In the genomic region with DNA sequence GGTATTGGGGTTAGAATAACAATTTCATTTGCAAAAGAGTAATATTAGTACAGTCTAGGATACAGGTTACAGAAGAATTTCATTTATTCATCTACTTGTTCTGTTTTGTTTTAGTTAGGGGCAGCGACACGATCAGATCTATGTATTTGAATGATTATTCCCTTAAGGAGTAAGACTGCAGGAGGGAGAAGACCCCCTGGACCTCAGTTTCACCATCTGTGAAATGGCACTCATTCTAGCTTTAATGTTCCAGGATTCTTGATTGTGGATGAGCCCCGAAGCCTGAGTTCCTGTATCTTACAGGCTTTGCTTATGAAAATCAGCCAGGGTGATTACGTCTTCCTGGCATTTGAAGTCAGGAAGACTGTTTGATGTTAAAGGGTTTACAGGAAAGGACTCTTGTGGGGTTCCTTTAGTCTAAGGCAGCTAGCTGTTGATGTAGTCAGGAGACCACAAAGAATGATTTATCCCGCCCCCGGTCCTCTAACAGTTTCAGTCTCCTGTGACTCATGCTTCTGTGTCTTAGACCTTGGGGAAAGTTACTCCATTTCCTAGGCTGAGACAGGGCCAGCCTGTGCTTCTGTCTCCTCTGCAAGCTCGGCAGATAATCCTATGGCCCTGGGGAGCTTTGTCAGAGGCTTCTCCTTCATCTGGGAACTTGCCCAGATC, we compare ENCODE assay signal across 8 cellular contexts. TPM values are rescaled to one million over a fixed set of nuclear protein-coding genes. Genes with fewer than 3 reads are reported as not detected.
DNase-seq lines count a peak whose midpoint lies in the region; ATAC-seq, FAIRE-seq and TF ChIP-seq lines count a peak whose summit lies in the region.

No MANE protein-coding gene starts in this region.

- TF ChIP-seq CTCF in PC-3 (conservative IDR thresholded peaks at IDR 0.05; ENCODE audit: low read depth, low read length) (no peak), gastroesophageal sphincter (IDR thresholded peaks at IDR 0.05) (no peak)

- H3K4me3 ChIP-seq in PC-3 (ENCODE audit: low read length) (peak overlapping the region; percentile 21), gastroesophageal sphincter (no peak overlapping the region), small intestine (ENCODE audit: low read depth in 1 of 2, low read length in 2 of 2) (no peak overlapping the region)

- FAIRE-seq in small intestine (lab: Jason Lieb, UNC) = no peak

- peaks cover 10% of the 10 kb centered on the region for H3F3A ChIP-seq in PC-3 (ENCODE audit: low read length, unreplicated experiment)

- peaks cover 28% of the 10 kb centered on the region for H3K79me2 ChIP-seq in PC-3 (ENCODE audit: low read length)

- CTCF ChIA-PET in PC-3 (lab: Charles Lee) = interaction anchor here (0.6 kb wide), 1 partner anchor 964 kb away, joined by 11 read pairs; no protein-coding TSS in a partner anchor

- H3K4me3 Mint-ChIP-seq in activated T-helper 1 cell treated with anti-CD3 and anti-CD28 coated beads, Interleukin-12 subunit alpha, Interleukin-12 subunit beta, Interleukin-2, Interleukin-4 antibody, amounts not matched to agents 30 ng/mL and 10 ng/mL and 1 ng/mL, durations not matched to agents 14 hours and 24 hours and 36 hours = peak overlapping the region; percentile 78

- BruUV-seq in PC-3 (replicated peaks; lab: Mats Ljungman, UMichigan) = no TSS peak

- peaks cover 59% of the 10 kb centered on the region for H3K4me1 Mint-ChIP-seq in activated T-helper 1 cell treated with anti-CD3 and anti-CD28 coated beads, Interleukin-12 subunit alpha, Interleukin-12 subunit beta, Interleukin-2, Interleukin-4 antibody, amounts not matched to agents 30 ng/mL and 10 ng/mL and 1 ng/mL, durations not matched to agents 14 hours and 24 hours and 36 hours (ENCODE audit: low read depth)

- peaks cover 23% of the 10 kb centered on the region for H3K4me1 ChIP-seq in PC-3 (ENCODE audit: insufficient read depth, low read length)
- peaks cover 0 to 56% (median 0%) of the 10 kb centered on the region in 3 donors for H3K4me1 ChIP-seq in gastroesophageal sphincter
- peaks cover 10 to 15% of the 10 kb centered on the region in 2 donors for H3K4me1 ChIP-seq in small intestine (ENCODE audit: control insufficient read depth in 2 of 2, insufficient read depth in 1 of 2, low read depth in 1 of 2, low read length in 1 of 2)

- H3K9me3 ChIP-seq in PC-3 (ENCODE audit: low read length) (no peaks in the 10 kb centered on the region), gastroesophageal sphincter (no peaks in the 10 kb centered on the region), small intestine (ENCODE audit: control insufficient read depth, low read depth) (no peaks in the 10 kb centered on the region)

- no peak for TF ChIP-seq EP300 in gastroesophageal sphincter (IDR thresholded peaks at IDR 0.05)

- no peaks in the 10 kb centered on the region for H3K36me3 ChIP-seq in PC-3 (ENCODE audit: low read depth, low read length)
- H3K36me3 ChIP-seq in gastroesophageal sphincter = peaks cover 0 to 1% of the 10 kb centered on the region in 2 donors
- no peaks in the 10 kb centered on the region for H3K36me3 ChIP-seq in small intestine (ENCODE audit: control insufficient read depth in 2 of 2, insufficient read depth in 2 of 2, low read length in 2 of 2)

- peak overlapping the region; percentile 29 for H3K9ac ChIP-seq in PC-3 (ENCODE audit: low read length)

- peak overlapping the region; percentile 66 for H2AFZ ChIP-seq in PC-3 (ENCODE audit: low read length)

- 70 to 74% methylated on average over 4 to 5 of the region's 7 CpGs for WGBS in gastroesophageal sphincter (ENCODE audit: low coverage in 1 of 2), 2 donors
- 29 to 58% (median 49%) methylated on average over 7 of the region's 7 CpGs for WGBS in small intestine, 3 donors

- peak; percentile 90 for DNase-seq in PC-3
- DNase-seq in activated T-helper 1 cell treated with anti-CD3 and anti-CD28 coated beads, Interleukin-12 subunit alpha, Interleukin-12 subunit beta, Interleukin-2, Interleukin-4 antibody, amounts not matched to agents 30 ng/mL and 10 ng/mL and 1 ng/mL, durations not matched to agents 14 hours and 24 hours and 36 hours (ENCODE audit: low spot score) = peak; percentile 63
- DNase-seq in small intestine = peak; percentile 50
- no peak for DNase-seq in NCI-H2196 treated with DMSO at 0.1 percent for 48 hours (lab: John Stamatoyannopoulos, UW; ENCODE audit: unreplicated experiment)
- DNase-seq in NCI-H748 (lab: John Stamatoyannopoulos, UW; ENCODE audit: unreplicated experiment) = no peak

- H3K27ac Mint-ChIP-seq in activated T-helper 1 cell treated with anti-CD3 and anti-CD28 coated beads, Interleukin-12 subunit alpha, Interleukin-12 subunit beta, Interleukin-2, Interleukin-4 antibody, amounts not matched to agents 30 ng/mL and 10 ng/mL and 1 ng/mL, durations not matched to agents 14 hours and 24 hours and 36 hours = peak overlapping the region; percentile 87

- no peak for TF ChIP-seq POLR2A in gastroesophageal sphincter (IDR thresholded peaks at IDR 0.05)

- peaks cover 10% of the 10 kb centered on the region for H3K36me3 Mint-ChIP-seq in activated T-helper 1 cell treated with anti-CD3 and anti-CD28 coated beads, Interleukin-12 subunit alpha, Interleukin-12 subunit beta, Interleukin-2, Interleukin-4 antibody, amounts not matched to agents 30 ng/mL and 10 ng/mL and 1 ng/mL, durations not matched to agents 14 hours and 24 hours and 36 hours (ENCODE audit: low read depth)

- H3K9me3 Mint-ChIP-seq in activated T-helper 1 cell treated with anti-CD3 and anti-CD28 coated beads, Interleukin-12 subunit alpha, Interleukin-12 subunit beta, Interleukin-2, Interleukin-4 antibody, amounts not matched to agents 30 ng/mL and 10 ng/mL and 1 ng/mL, durations not matched to agents 14 hours and 24 hours and 36 hours = peaks cover 5% of the 10 kb centered on the region

- H3K27me3 ChIP-seq in PC-3 (ENCODE audit: low read length) = no peaks in the 10 kb centered on the region
- H3K27me3 ChIP-seq in gastroesophageal sphincter = no peaks in the 10 kb centered on the region
- H3K27me3 ChIP-seq in small intestine (ENCODE audit: control insufficient read depth in 2 of 2, insufficient read depth in 2 of 2, low read length in 2 of 2) = no peaks in the 10 kb centered on the region

- H4K20me1 ChIP-seq in PC-3 (ENCODE audit: low read length) = no peaks in the 10 kb centered on the region

- no peaks in the 10 kb centered on the region for H3K27me3 Mint-ChIP-seq in activated T-helper 1 cell treated with anti-CD3 and anti-CD28 coated beads, Interleukin-12 subunit alpha, Interleukin-12 subunit beta, Interleukin-2, Interleukin-4 antibody, amounts not matched to agents 30 ng/mL and 10 ng/mL and 1 ng/mL, durations not matched to agents 14 hours and 24 hours and 36 hours (ENCODE audit: insufficient read depth)

- peak overlapping the region; percentile 72 for H3K4me2 ChIP-seq in PC-3 (ENCODE audit: low read length)

- H3K9me2 ChIP-seq in PC-3 (replicated peaks; ENCODE audit: low read length) = no peaks in the 10 kb centered on the region

- peak; percentile 97 for ATAC-seq in GM18517 (IDR thresholded peaks at IDR 0.05; ENCODE audit: unreplicated experiment)
- peak; percentile 97 for ATAC-seq in HG02884 (IDR thresholded peaks at IDR 0.05; ENCODE audit: unreplicated experiment)
- peak; percentile 99 for ATAC-seq in PC-3
- ATAC-seq in gastroesophageal sphincter = peak; percentile 66

- POLR2A ChIA-PET in PC-3 (lab: Charles Lee; ENCODE audit: unreplicated experiment) = interaction anchor here (0.6 kb wide), 1 partner anchor 12 kb away, joined by 5 read pairs; no protein-coding TSS in a partner anchor

- intact Hi-C loops in PC-3 (cut with micrococcal nuclease) = no loop called here
- intact Hi-C loops in activated T-helper 1 cell treated with anti-CD3 and anti-CD28 coated beads, Interleukin-12 subunit alpha, Interleukin-12 subunit beta, Interleukin-2, Interleukin-4 antibody, amounts not matched to agents 30 ng/mL and 10 ng/mL and 1 ng/mL, durations not matched to agents 14 hours and 24 hours and 36 hours (cut with micrococcal nuclease) = loop anchor here (1.0 to 5.0 kb wide), 8 partner anchors 11 to 422 kb away; a partner anchor contains a TSS

- H3K27ac ChIP-seq in PC-3 (ENCODE audit: low read length) = peak overlapping the region; percentile 81
- peak overlapping the region in 2 of 4 donors; percentile 5 to 12 for H3K27ac ChIP-seq in gastroesophageal sphincter
- H3K27ac ChIP-seq in small intestine (ENCODE audit: low read depth in 1 of 2, low read length in 1 of 2) = peak overlapping the region in 1 of 2 donors; percentile 82

RNA-seq across cellular contexts. Expression of a gene that starts 11.5 kb away (rescaled TPM):
- 11.3 and 15.6 TPM in 2 replicates for total RNA-seq in PC-3 (2014; rRNA removed)
- 12.8 and 13.4 TPM in 2 replicates for total RNA-seq in activated T-helper 1 cell treated with anti-CD3 and anti-CD28 coated beads, Interleukin-12 subunit alpha, Interleukin-12 subunit beta, Interleukin-2, Interleukin-4 antibody, amounts not matched to agents 30 ng/mL and 10 ng/mL and 1 ng/mL, durations not matched to agents 14 hours and 24 hours and 36 hours
- total RNA-seq in gastroesophageal sphincter = 10 to 100 TPM; 35.9 to 58.3 (median 47.9) TPM
- polyA plus RNA-seq in small intestine = 10 to 100 TPM; 16.3 to 24.6 (median 24.3) TPM

RNA-seq across cellular contexts. Expression of a gene that starts 31.3 kb away (rescaled TPM):
- total RNA-seq in PC-3 (2014; rRNA removed) (40.5 and 45.0 TPM in 2 replicates), gastroesophageal sphincter (10 to 100 TPM; 49.8 to 78.6 (median 55.2) TPM)
- 42.3 and 46.4 TPM in 2 replicates for total RNA-seq in activated T-helper 1 cell treated with anti-CD3 and anti-CD28 coated beads, Interleukin-12 subunit alpha, Interleukin-12 subunit beta, Interleukin-2, Interleukin-4 antibody, amounts not matched to agents 30 ng/mL and 10 ng/mL and 1 ng/mL, durations not matched to agents 14 hours and 24 hours and 36 hours
- 10 to 100 TPM; 15.7 to 21.9 (median 17.9) TPM for polyA plus RNA-seq in small intestine

RNA-seq across cellular contexts. Expression of a gene that starts 56.2 kb away (rescaled TPM):
- total RNA-seq in PC-3 (2014; rRNA removed) = not detected in 2 replicates
- total RNA-seq in activated T-helper 1 cell treated with anti-CD3 and anti-CD28 coated beads, Interleukin-12 subunit alpha, Interleukin-12 subunit beta, Interleukin-2, Interleukin-4 antibody, amounts not matched to agents 30 ng/mL and 10 ng/mL and 1 ng/mL, durations not matched to agents 14 hours and 24 hours and 36 hours = 0.96 and 1.4 TPM in 2 replicates
- total RNA-seq in gastroesophageal sphincter = not detected
- under 1 TPM in 1 of 3 donors, not detected in 2; 0.10 TPM for polyA plus RNA-seq in small intestine

Comparison
In these comparisons a context has a peak if more than half of its experiments do, and no peak if none do; other contexts are left out.
1. DNase-seq: peak in PC-3 (single experiment), activated T-helper 1 cell treated with anti-CD3 and anti-CD28 coated beads, Interleukin-12 subunit alpha, Interleukin-12 subunit beta, Interleukin-2, Interleukin-4 antibody, amounts not matched to agents 30 ng/mL and 10 ng/mL and 1 ng/mL, durations not matched to agents 14 hours and 24 hours and 36 hours (single experiment) and small intestine (single experiment); none in NCI-H2196 treated with DMSO at 0.1 percent for 48 hours (single experiment) and NCI-H748 (single experiment).
2. Peak in every context shown above with its lines, with median percentiles within 50 percentile points of each other: ATAC-seq.